ENCODE assay signal across 8 cellular contexts in the genomic region with DNA sequence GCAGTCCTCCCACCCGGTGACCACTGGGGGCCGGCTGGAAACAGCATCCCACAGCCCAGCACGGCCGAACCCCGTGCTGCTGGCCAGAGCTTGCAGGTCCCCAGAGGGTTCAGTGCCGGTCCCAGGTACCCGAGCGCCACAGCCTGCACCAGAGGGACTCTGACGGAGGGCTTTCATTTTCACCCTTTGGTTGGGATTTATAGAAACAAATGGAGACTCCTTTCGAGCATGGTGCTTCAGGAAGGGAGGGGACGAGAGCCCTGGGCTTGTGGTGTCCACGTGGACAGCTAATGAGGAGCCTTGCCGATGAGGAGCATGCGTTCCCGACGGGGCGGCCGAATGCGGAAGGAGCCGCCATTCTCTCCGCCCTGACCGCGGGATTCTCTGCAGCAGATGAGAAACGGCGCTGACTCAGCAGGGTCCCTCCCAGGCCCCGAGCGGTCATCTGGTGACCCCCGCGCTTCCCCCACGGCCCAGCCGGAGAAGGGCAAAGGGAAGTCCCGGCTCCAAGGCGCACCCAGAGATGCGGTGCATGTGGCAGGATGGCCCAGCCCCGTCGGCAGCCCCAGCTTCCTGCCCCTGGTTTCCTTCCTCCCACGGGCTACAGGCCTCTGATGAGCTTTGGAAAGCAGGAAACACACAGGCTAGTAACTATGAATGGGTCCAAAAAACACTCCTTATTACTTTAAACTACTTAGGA. TPM values are rescaled to one million over a fixed set of nuclear protein-coding genes. Genes with fewer than 3 reads are reported as not detected.
A peak's percentile ranks its signal among the peaks of the same experiment; 100 is the strongest.
DNase-seq lines count a peak whose midpoint lies in the region; ATAC-seq and TF ChIP-seq lines count a peak whose summit lies in the region.

No MANE protein-coding gene starts in this region.

- POLR2A ChIA-PET in CD8-positive, alpha-beta T cell (lab: Charles Lee), result interaction anchor here (1.5 kb wide), 1 partner anchor 10 kb away, joined by 7 read pairs; the partner anchor contains the start of gene SLC38A10

- peaks cover 58% of the 10 kb centered on the region for H3K36me3 Mint-ChIP-seq in CD8-positive, alpha-beta T cell
- H3K36me3 Mint-ChIP-seq in activated naive CD4-positive, alpha-beta T cell treated with anti-CD3 and anti-CD28 coated beads, Interleukin-2, amount 50 U/mL, for 72 hours, result peaks cover 6 to 8% of the 10 kb centered on the region in 2 donors

- H3K36me3 ChIP-seq in CD8-positive, alpha-beta T cell (ENCODE audit: insufficient read depth, low read length), result peaks cover 15% of the 10 kb centered on the region

- H3K9me3 ChIP-seq in CD8-positive, alpha-beta T cell (ENCODE audit: low read length), result no peaks in the 10 kb centered on the region

- ATAC-seq in CD8-positive, alpha-beta T cell, result peak; percentile 78
- ATAC-seq in activated naive CD4-positive, alpha-beta T cell treated with anti-CD3 and anti-CD28 coated beads, Interleukin-2, amount 50 U/mL, for 72 hours, result peak; percentile 80 to 93
- ATAC-seq in GM19397 (IDR thresholded peaks at IDR 0.05; ENCODE audit: unreplicated experiment) (no peak), GM19455 (IDR thresholded peaks at IDR 0.05; ENCODE audit: unreplicated experiment) (no peak)

- H3K9me3 Mint-ChIP-seq in CD8-positive, alpha-beta T cell, result no peaks in the 10 kb centered on the region
- H3K9me3 Mint-ChIP-seq in activated naive CD4-positive, alpha-beta T cell treated with anti-CD3 and anti-CD28 coated beads, Interleukin-2, amount 50 U/mL, for 72 hours, result no peaks in the 10 kb centered on the region

- H3K27me3 Mint-ChIP-seq in CD8-positive, alpha-beta T cell (ENCODE audit: low read depth), result no peaks in the 10 kb centered on the region

- peak; percentile 10 to 74 (median 47) for DNase-seq in CD8-positive, alpha-beta T cell
- DNase-seq in RPMI7951 (ENCODE audit: low read depth) (peak; percentile 54), hippocampal formation (lab: John Stamatoyannopoulos, UW) (peak; percentile 9 to 48), NCI-H1092 (lab: John Stamatoyannopoulos, UW) (no peak)
- DNase-seq in activated naive CD4-positive, alpha-beta T cell treated with anti-CD3 and anti-CD28 coated beads, Interleukin-2, amount 50 U/mL, for 72 hours (ENCODE audit: low spot score in 2 of 2), result peak; percentile 63 to 88
- DNase-seq in stimulated activated CD4-positive, alpha-beta T cell treated with anti-CD3 and anti-CD28 coated beads, Interleukin-4, amount 100 ng/mL, for 1 hour, result peak; percentile 62

- TF ChIP-seq CTCF in CD8-positive, alpha-beta T cell (IDR thresholded peaks at IDR 0.05), result no peak

- CTCF ChIA-PET in CD8-positive, alpha-beta T cell (lab: Charles Lee), result no interaction called here

- H3K27ac ChIP-seq in CD8-positive, alpha-beta T cell (ENCODE audit: low read depth, low read length), result peak overlapping the region; percentile 26

- peak overlapping the region; percentile 63 for H3K4me3 ChIP-seq in CD8-positive, alpha-beta T cell (ENCODE audit: low read depth, low read length)

- H3K27ac Mint-ChIP-seq in CD8-positive, alpha-beta T cell, result peak overlapping the region; percentile 75
- H3K27ac Mint-ChIP-seq in activated naive CD4-positive, alpha-beta T cell treated with anti-CD3 and anti-CD28 coated beads, Interleukin-2, amount 50 U/mL, for 72 hours, result peak overlapping the region; percentile 95 to 96

- intact Hi-C loops in CD8-positive, alpha-beta T cell (cut with DNase I, micrococcal nuclease), result no loop called here

- H3K4me1 ChIP-seq in CD8-positive, alpha-beta T cell (ENCODE audit: insufficient read depth, low read length), result peaks cover 27% of the 10 kb centered on the region

- H3K4me3 Mint-ChIP-seq in CD8-positive, alpha-beta T cell, result peak overlapping the region; percentile 81

- peaks cover 34% of the 10 kb centered on the region for H3K4me1 Mint-ChIP-seq in CD8-positive, alpha-beta T cell (ENCODE audit: low read depth)

- H3K27me3 ChIP-seq in CD8-positive, alpha-beta T cell (ENCODE audit: insufficient read depth, low read length), result no peaks in the 10 kb centered on the region

RNA-seq across cellular contexts. Expression of gene SLC38A10, which starts 9.8 kb away (rescaled TPM):
- total RNA-seq in CD8-positive, alpha-beta T cell, result 10 to 100 TPM; 16.1 to 17.4 TPM
- total RNA-seq in RPMI7951 (2014; rRNA removed; shearing (Covaris generic)), result 24.0 and 28.1 TPM in 2 replicates
- 10 to 100 TPM; 19.9 to 72.0 TPM for total RNA-seq in activated naive CD4-positive, alpha-beta T cell treated with anti-CD3 and anti-CD28 coated beads, Interleukin-2, amount 50 U/mL, for 72 hours

RNA-seq across cellular contexts. Expression of gene NDUFAF8, which starts 46.2 kb away (rescaled TPM):
- total RNA-seq in CD8-positive, alpha-beta T cell, result 10 to 100 TPM; 40.6 to 50.9 TPM
- total RNA-seq in RPMI7951 (2014; rRNA removed; shearing (Covaris generic)), result 37.2 and 63.6 TPM in 2 replicates
- 10 to 100 TPM; 50.1 to 52.5 TPM for total RNA-seq in activated naive CD4-positive, alpha-beta T cell treated with anti-CD3 and anti-CD28 coated beads, Interleukin-2, amount 50 U/mL, for 72 hours

RNA-seq across cellular contexts. Expression of gene TEPSIN, which starts 46.5 kb away (rescaled TPM):
- 10 to 100 TPM; 81.4 to 88.8 TPM for total RNA-seq in CD8-positive, alpha-beta T cell
- 6.0 and 8.4 TPM in 2 replicates for total RNA-seq in RPMI7951 (2014; rRNA removed; shearing (Covaris generic))
- 10 to 100 TPM; 23.2 to 38.7 TPM for total RNA-seq in activated naive CD4-positive, alpha-beta T cell treated with anti-CD3 and anti-CD28 coated beads, Interleukin-2, amount 50 U/mL, for 72 hours

Comparison
In these comparisons a context has a peak if more than half of its experiments do, and no peak if none do; other contexts are left out.
1. ATAC-seq: peak in CD8-positive, alpha-beta T cell (single experiment) and activated naive CD4-positive, alpha-beta T cell treated with anti-CD3 and anti-CD28 coated beads, Interleukin-2, amount 50 U/mL, for 72 hours (2 of 2); none in GM19397 (single experiment) and GM19455 (single experiment).